ENCODE assay signal across 1 cellular context in the genomic region with DNA sequence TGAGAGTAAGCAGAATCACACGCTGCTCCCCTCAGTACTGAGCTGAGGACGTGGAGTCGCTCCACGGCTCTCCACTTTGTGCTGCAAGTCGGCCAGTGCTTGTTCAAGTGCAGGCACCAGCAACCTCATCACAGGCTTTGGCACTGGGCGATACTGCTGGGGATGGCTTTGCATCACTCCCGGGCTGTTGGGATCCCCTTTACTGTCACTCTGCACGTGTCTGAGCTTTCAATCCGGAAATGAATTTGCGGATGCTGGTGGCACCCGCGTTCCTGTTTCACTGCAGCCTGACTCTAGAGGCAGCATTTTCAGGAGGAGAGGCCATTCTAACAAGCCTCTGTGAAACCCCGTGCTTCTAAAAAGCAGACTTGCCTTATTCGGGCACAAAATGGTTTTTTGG.
TF ChIP-seq lines count a peak whose summit lies in the region.

No MANE protein-coding gene starts in this region.

TF ChIP-seq in GM12878, 131 proteins besides CTCF, POLR2A, EP300 and RAD21 (continues in another document):
- TF ChIP-seq, protein P1, sequence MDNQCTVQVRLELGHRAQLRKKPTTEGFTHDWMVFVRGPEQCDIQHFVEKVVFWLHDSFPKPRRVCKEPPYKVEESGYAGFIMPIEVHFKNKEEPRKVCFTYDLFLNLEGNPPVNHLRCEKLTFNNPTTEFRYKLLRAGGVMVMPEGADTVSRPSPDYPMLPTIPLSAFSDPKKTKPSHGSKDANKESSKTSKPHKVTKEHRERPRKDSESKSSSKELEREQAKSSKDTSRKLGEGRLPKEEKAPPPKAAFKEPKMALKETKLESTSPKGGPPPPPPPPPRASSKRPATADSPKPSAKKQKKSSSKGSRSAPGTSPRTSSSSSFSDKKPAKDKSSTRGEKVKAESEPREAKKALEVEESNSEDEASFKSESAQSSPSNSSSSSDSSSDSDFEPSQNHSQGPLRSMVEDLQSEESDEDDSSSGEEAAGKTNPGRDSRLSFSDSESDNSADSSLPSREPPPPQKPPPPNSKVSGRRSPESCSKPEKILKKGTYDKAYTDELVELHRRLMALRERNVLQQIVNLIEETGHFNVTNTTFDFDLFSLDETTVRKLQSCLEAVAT (IDR thresholded peaks at IDR 0.05): 0 out of 2 replicates have a peak, but pooled peaks have one; percentile 26
- TF ChIP-seq STAT1 (conservative IDR thresholded peaks at IDR 0.05): no peak
- TF ChIP-seq IKZF1 (conservative IDR thresholded peaks at IDR 0.05): peak; percentile 59; the same call in 1 of the 2 replicates
- TF ChIP-seq BCL11A (IDR thresholded peaks at IDR 0.05; ENCODE audit: low read depth, low read length): no peak
- no peak for TF ChIP-seq TCF3 (IDR thresholded peaks at IDR 0.05; ENCODE audit: borderline replicate concordance, insufficient read depth, low read depth, low read length)
- no peak for TF ChIP-seq ZZZ3 (IDR thresholded peaks at IDR 0.05; ENCODE audit: control insufficient read depth, insufficient read length, low read depth)
- no peak for TF ChIP-seq PAX8 (IDR thresholded peaks at IDR 0.05)
- peak; percentile 39; the same call in 1 of the 2 replicates for TF ChIP-seq TBL1XR1 (IDR thresholded peaks at IDR 0.05; ENCODE audit: low read depth, low read length)
- no peak for TF ChIP-seq NBN (IDR thresholded peaks at IDR 0.05)
- peak in 1 of 2 experiments; percentile 65; a peak in 1 of 4 replicates for TF ChIP-seq SRF (IDR thresholded peaks at IDR 0.05; ENCODE audit: low read depth in 2 of 2, low read length in 2 of 2)
- TF ChIP-seq, protein P2, sequence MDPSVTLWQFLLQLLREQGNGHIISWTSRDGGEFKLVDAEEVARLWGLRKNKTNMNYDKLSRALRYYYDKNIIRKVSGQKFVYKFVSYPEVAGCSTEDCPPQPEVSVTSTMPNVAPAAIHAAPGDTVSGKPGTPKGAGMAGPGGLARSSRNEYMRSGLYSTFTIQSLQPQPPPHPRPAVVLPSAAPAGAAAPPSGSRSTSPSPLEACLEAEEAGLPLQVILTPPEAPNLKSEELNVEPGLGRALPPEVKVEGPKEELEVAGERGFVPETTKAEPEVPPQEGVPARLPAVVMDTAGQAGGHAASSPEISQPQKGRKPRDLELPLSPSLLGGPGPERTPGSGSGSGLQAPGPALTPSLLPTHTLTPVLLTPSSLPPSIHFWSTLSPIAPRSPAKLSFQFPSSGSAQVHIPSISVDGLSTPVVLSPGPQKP (IDR thresholded peaks at IDR 0.05; ENCODE audit: low read depth, low read length): peak; percentile 61
- no peak for TF ChIP-seq HDAC2 (IDR thresholded peaks at IDR 0.05)
- TF ChIP-seq KAT2A (conservative IDR thresholded peaks at IDR 0.05; ENCODE audit: control insufficient read depth, low read depth, low read length): no peak
- no peak for TF ChIP-seq PRDM15 (CRISPR knock-in tag; IDR thresholded peaks at IDR 0.05)
- no peak for TF ChIP-seq NR2C2 (IDR thresholded peaks at IDR 0.05; ENCODE audit: borderline replicate concordance, control insufficient read depth, insufficient read length, low read depth)
- no peak for TF ChIP-seq YBX1 (IDR thresholded peaks at IDR 0.05)
- no peak for TF ChIP-seq NFYA (IDR thresholded peaks at IDR 0.05; ENCODE audit: borderline replicate concordance, low read depth, low read length)
- peak; percentile 43; the same call in 1 of the 2 replicates for TF ChIP-seq ATF7 (IDR thresholded peaks at IDR 0.05; ENCODE audit: low read depth)
- peak; percentile 37 for TF ChIP-seq MYC (IDR thresholded peaks at IDR 0.05; ENCODE audit: insufficient read depth, insufficient read length, insufficient replicate concordance, low read length, severe bottlenecking)
- TF ChIP-seq CBFB (IDR thresholded peaks at IDR 0.05; ENCODE audit: low read depth): no peak
- no peak for TF ChIP-seq SUZ12 (IDR thresholded peaks at IDR 0.05; ENCODE audit: unreplicated experiment)
- TF ChIP-seq ZNF687 (IDR thresholded peaks at IDR 0.05): no peak
- no peak for TF ChIP-seq BCLAF1 (IDR thresholded peaks at IDR 0.05)
- peak; percentile 87 for TF ChIP-seq MXI1 (IDR thresholded peaks at IDR 0.05; ENCODE audit: low read depth, low read length)
- TF ChIP-seq, protein P3, sequence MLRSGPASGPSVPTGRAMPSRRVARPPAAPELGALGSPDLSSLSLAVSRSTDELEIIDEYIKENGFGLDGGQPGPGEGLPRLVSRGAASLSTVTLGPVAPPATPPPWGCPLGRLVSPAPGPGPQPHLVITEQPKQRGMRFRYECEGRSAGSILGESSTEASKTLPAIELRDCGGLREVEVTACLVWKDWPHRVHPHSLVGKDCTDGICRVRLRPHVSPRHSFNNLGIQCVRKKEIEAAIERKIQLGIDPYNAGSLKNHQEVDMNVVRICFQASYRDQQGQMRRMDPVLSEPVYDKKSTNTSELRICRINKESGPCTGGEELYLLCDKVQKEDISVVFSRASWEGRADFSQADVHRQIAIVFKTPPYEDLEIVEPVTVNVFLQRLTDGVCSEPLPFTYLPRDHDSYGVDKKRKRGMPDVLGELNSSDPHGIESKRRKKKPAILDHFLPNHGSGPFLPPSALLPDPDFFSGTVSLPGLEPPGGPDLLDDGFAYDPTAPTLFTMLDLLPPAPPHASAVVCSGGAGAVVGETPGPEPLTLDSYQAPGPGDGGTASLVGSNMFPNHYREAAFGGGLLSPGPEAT (IDR thresholded peaks at IDR 0.05; ENCODE audit: low read depth): no peak
- no peak for TF ChIP-seq KDM1A (IDR thresholded peaks at IDR 0.05; ENCODE audit: borderline replicate concordance)
- TF ChIP-seq PML (IDR thresholded peaks at IDR 0.05; ENCODE audit: low read length): no peak
- no peak for TF ChIP-seq CBX3 (IDR thresholded peaks at IDR 0.05; ENCODE audit: borderline replicate concordance, low read depth)
- TF ChIP-seq LARP7 (IDR thresholded peaks at IDR 0.05): no peak
- no peak for TF ChIP-seq TCF12 (IDR thresholded peaks at IDR 0.05; ENCODE audit: low read depth, low read length)
- peak; percentile 81; the same call in 1 of the 2 replicates for TF ChIP-seq IRF4 (IDR thresholded peaks at IDR 0.05; ENCODE audit: low read depth, low read length)
- TF ChIP-seq, protein P4, sequence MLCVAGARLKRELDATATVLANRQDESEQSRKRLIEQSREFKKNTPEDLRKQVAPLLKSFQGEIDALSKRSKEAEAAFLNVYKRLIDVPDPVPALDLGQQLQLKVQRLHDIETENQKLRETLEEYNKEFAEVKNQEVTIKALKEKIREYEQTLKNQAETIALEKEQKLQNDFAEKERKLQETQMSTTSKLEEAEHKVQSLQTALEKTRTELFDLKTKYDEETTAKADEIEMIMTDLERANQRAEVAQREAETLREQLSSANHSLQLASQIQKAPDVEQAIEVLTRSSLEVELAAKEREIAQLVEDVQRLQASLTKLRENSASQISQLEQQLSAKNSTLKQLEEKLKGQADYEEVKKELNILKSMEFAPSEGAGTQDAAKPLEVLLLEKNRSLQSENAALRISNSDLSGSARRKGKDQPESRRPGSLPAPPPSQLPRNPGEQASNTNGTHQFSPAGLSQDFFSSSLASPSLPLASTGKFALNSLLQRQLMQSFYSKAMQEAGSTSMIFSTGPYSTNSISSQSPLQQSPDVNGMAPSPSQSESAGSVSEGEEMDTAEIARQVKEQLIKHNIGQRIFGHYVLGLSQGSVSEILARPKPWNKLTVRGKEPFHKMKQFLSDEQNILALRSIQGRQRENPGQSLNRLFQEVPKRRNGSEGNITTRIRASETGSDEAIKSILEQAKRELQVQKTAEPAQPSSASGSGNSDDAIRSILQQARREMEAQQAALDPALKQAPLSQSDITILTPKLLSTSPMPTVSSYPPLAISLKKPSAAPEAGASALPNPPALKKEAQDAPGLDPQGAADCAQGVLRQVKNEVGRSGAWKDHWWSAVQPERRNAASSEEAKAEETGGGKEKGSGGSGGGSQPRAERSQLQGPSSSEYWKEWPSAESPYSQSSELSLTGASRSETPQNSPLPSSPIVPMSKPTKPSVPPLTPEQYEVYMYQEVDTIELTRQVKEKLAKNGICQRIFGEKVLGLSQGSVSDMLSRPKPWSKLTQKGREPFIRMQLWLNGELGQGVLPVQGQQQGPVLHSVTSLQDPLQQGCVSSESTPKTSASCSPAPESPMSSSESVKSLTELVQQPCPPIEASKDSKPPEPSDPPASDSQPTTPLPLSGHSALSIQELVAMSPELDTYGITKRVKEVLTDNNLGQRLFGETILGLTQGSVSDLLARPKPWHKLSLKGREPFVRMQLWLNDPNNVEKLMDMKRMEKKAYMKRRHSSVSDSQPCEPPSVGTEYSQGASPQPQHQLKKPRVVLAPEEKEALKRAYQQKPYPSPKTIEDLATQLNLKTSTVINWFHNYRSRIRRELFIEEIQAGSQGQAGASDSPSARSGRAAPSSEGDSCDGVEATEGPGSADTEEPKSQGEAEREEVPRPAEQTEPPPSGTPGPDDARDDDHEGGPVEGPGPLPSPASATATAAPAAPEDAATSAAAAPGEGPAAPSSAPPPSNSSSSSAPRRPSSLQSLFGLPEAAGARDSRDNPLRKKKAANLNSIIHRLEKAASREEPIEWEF (IDR thresholded peaks at IDR 0.05; ENCODE audit: insufficient replicate concordance, low read depth, low read length): no peak
- TF ChIP-seq SPI1 (IDR thresholded peaks at IDR 0.05; ENCODE audit: borderline replicate concordance, insufficient read depth, low read depth, low read length): peak; percentile 46; the same call in 1 of the 2 replicates
- no peak for TF ChIP-seq FOS (IDR thresholded peaks at IDR 0.05; ENCODE audit: borderline replicate concordance, extremely low read depth, insufficient read length)
